ENCODE assay signal across 8 cellular contexts in the genomic region with DNA sequence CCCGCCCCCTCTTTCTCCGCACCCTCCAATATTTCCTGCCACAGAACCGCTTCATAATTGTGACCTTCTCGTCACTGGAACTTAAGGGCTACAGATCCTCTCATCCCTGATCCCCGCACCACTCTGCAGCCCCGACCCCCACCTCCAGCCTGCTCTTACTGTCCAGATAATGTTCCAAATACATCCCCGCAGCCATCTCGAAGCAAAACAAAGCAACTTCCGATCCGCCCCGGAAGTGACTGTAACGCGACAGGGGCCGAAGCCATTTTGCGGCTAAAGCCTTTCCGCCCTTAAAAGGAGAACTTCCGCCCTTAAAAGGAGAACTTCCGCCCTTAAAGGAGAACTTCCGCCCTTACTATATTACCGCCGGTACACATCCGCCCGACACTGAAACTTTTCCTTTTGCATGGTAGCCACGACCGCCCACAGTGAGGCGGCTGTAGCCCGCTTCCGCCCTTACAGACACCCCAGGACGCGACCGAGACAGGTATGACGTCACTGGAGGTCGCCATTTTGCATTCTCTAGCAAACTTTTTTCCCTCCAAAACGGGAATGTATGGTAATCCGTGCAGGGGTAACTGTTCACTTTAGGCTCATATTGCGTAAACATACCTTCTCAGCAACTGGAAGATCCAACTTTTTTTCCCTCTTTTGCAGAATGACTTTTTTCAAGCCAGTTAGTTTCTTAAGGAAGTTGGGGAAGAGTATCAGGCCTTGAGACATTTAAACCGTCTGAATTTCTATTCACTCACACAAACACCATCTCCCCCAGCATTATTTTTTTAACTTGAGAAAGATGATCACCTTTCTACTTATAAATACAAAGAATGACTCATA. TPM values are rescaled to one million over a fixed set of nuclear protein-coding genes. Genes with fewer than 3 reads are reported as not detected.
DNase-seq lines count a peak whose midpoint lies in the region; TF ChIP-seq lines count a peak whose summit lies in the region.

A gene (minus strand): TSS at position 214 of the 837 bp plus-strand sequence. CDS start 18 bp downstream, at position 196.

- TF ChIP-seq CTCF in GM20000 (IDR thresholded peaks at IDR 0.05; ENCODE audit: extremely low read depth, missing control alignments), result no peak

- CTCF ChIA-PET in activated CD8-positive, alpha-beta memory T cell treated with anti-CD3 and anti-CD28 coated beads for 36 hours (lab: Charles Lee), result interaction anchor here (0.6 to 1.6 kb wide), 8 partner anchors 10 to 301 kb away, joined by 3 to 4 read pairs (median 4); a partner anchor contains a TSS

- H3K27ac ChIP-seq in effector memory CD4-positive, alpha-beta T cell (ENCODE audit: insufficient read depth, low read length, poor library complexity, severe bottlenecking), result peak within 1 kb of the TSS; percentile 87

- H3K4me1 ChIP-seq in effector memory CD4-positive, alpha-beta T cell (ENCODE audit: control insufficient read depth, insufficient read depth, low read length, poor library complexity, severe bottlenecking), result peaks cover 17% of the 10 kb centered on the region

- POLR2A ChIA-PET in activated CD8-positive, alpha-beta memory T cell treated with anti-CD3 and anti-CD28 coated beads for 36 hours (lab: Charles Lee), result interaction anchor here (0.6 to 1.5 kb wide), 4 partner anchors 10 to 55 kb away, joined by 4 to 8 read pairs (median 4); a partner anchor contains a TSS

- peaks cover 15% of the 10 kb centered on the region for H3K36me3 ChIP-seq in effector memory CD4-positive, alpha-beta T cell (ENCODE audit: control insufficient read depth, insufficient read depth, low read length)

- DNase-seq in CMK (ENCODE audit: low read depth) (peak; percentile 96), GM20000 (ENCODE audit: low spot score) (peak; percentile 97), HT-29 (ENCODE audit: low spot score) (peak; percentile 99), NOMO-1 (lab: John Stamatoyannopoulos, UW; ENCODE audit: unreplicated experiment in 2 of 2) (peak; percentile 98 to 99), lung microvascular endothelial cell (ENCODE audit: low read depth in 2 of 2) (peak; percentile 100)
- DNase-seq in effector memory CD4-positive, alpha-beta T cell, result peak; percentile 93 to 96 (median 94)
- peak; percentile 89 to 96 (median 90) for DNase-seq in stimulated activated CD4-positive, alpha-beta T cell treated with anti-CD3 and anti-CD28 coated beads, TNF-alpha, amount 100 ng/mL, for 48 hours (ENCODE audit: low read depth in 3 of 3)

- no peaks in the 10 kb centered on the region for H3K27me3 ChIP-seq in effector memory CD4-positive, alpha-beta T cell (replicated peaks; ENCODE audit: control insufficient read depth, insufficient read depth, low read length, poor library complexity, severe bottlenecking)

- H3K9me3 ChIP-seq in effector memory CD4-positive, alpha-beta T cell (ENCODE audit: control insufficient read depth, low read length), result no peaks in the 10 kb centered on the region

- H3K4me3 ChIP-seq in effector memory CD4-positive, alpha-beta T cell (ENCODE audit: insufficient read depth, low read depth, low read length, poor library complexity, severe bottlenecking), result peak within 1 kb of the TSS; percentile 97

RNA-seq across cellular contexts. Expression of the gene that starts here (rescaled TPM):
- total RNA-seq in HT-29 (2014; rRNA removed; shearing (Covaris generic)), result 25.1 and 27.4 TPM in 2 replicates
- 10 to 100 TPM; 10.8 to 13.3 TPM for total RNA-seq in activated CD8-positive, alpha-beta memory T cell treated with anti-CD3 and anti-CD28 coated beads for 36 hours
- 34.4 and 44.0 TPM in 2 replicates for total RNA-seq in lung microvascular endothelial cell

Comparison
In these comparisons a context has a peak if more than half of its experiments do, and no peak if none do; other contexts are left out.
1. Peak in every context shown above with its lines: DNase-seq, H3K4me3 ChIP-seq and H3K27ac ChIP-seq.